In the genomic region with DNA sequence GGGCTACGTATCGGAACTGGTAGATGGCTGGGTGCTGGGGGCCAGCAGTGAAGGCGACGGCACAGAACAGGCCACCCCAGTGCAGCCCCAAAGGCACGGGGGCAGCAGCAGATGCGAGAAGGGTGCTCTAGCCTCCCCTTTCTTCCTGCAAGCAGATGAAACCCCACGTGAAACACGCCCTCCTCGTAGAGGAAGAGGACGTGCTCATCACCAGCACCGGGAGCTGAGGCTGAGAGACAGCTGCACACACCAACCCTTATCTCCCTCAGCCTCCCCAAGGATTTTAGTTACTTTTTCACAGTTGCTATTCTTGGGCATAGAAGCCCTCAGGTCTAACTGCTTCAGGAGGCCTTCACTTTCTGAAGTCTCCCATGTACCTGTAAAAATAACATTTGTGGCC, we compare ENCODE assay signal across 16 cellular contexts. TPM values are rescaled to one million over a fixed set of nuclear protein-coding genes. Genes with fewer than 3 reads are reported as not detected.
DNase-seq lines count a peak whose midpoint lies in the region; ATAC-seq and TF ChIP-seq lines count a peak whose summit lies in the region.
"Had no signal": no experiment of that assay in that cellular context is flagged by ENCODE, and none has a peak within 500 bp of the region (broad histone marks: within the 10 kb centered on the region; RNA-seq: fewer than 3 reads in every experiment).

No MANE protein-coding gene starts in this region.

- H2BK5ac ChIP-seq in neuronal stem cell (ENCODE audit: low read length): no peak overlapping the region

- H3K36me3 ChIP-seq in heart right ventricle: peaks cover 0 to 10% (median 0%) of the 10 kb centered on the region in 9 donors
- H3K36me3 ChIP-seq in neuronal stem cell (replicated peaks in 1 of 2; ENCODE audit: control insufficient read depth in 2 of 2, insufficient read depth in 2 of 2, low read length in 2 of 2): peaks cover 2 to 25% of the 10 kb centered on the region in 2 donors
- H3K36me3 ChIP-seq in upper lobe of right lung: no peaks in the 10 kb centered on the region

- H3K4me1 ChIP-seq in heart right ventricle: peaks cover 39 to 97% (median 84%) of the 10 kb centered on the region in 9 donors
- peaks cover 26 to 49% of the 10 kb centered on the region in 2 donors for H3K4me1 ChIP-seq in neuronal stem cell (ENCODE audit: control insufficient read depth in 2 of 2, insufficient read depth in 1 of 2, low read depth in 1 of 2, low read length in 2 of 2)
- H3K4me1 ChIP-seq in upper lobe of right lung: peaks cover 83% of the 10 kb centered on the region

- H3K4me3 ChIP-seq in heart right ventricle: peak overlapping the region in 6 of 10 donors; percentile 1 to 42 (median 18)
- no peak overlapping the region for H3K4me3 ChIP-seq in choroid plexus epithelial cell (ENCODE audit: low read depth, low read length)
- H3K4me3 ChIP-seq in neuronal stem cell (ENCODE audit: low read length in 2 of 2): no peak overlapping the region
- no peak overlapping the region for H3K4me3 ChIP-seq in upper lobe of right lung
- H3K4me3 ChIP-seq: mucosa of descending colon had no signal

- no peak overlapping the region for H2BK120ac ChIP-seq in neuronal stem cell (ENCODE audit: low read depth, low read length)

- H2AK5ac ChIP-seq in neuronal stem cell (ENCODE audit: low read depth, low read length): no peak overlapping the region

- H3K27me3 Mint-ChIP-seq in type B pancreatic cell: no peaks in the 10 kb centered on the region
- H3K27me3 Mint-ChIP-seq: activated naive CD8-positive, alpha-beta T cell had no signal

- no peak for DNase-seq in heart right ventricle
- no peak for DNase-seq in Right ventricle myocardium inferior (ENCODE audit: missing footprints)
- peak; percentile 70 for DNase-seq in choroid plexus epithelial cell (ENCODE audit: low read depth)
- DNase-seq in neuronal stem cell (ENCODE audit: low spot score): no peak
- DNase-seq in upper lobe of right lung: no peak
- no peak for DNase-seq in HuH-7 (ENCODE audit: low spot score)
- DNase-seq in left colon: no peak
- no peak for DNase-seq in type B pancreatic cell (ENCODE audit: extremely low spot score, unreplicated experiment)
- DNase-seq: activated CD4-positive, alpha-beta T cell treated with anti-CD3 and anti-CD28 coated beads, Interleukin-2, amount 50 U/mL, for 4 hours; DMS79; mucosa of descending colon; NCI-H1092 treated with DMSO at 0.1 percent for 48 hours; NCI-H82; SW 1271 had no signal

- H3K23ac ChIP-seq in neuronal stem cell (ENCODE audit: low read depth, low read length, poor library complexity): peak overlapping the region; percentile 52

- H3K4me1 Mint-ChIP-seq in type B pancreatic cell (ENCODE audit: unreplicated experiment): peaks cover 40% of the 10 kb centered on the region

- no peak overlapping the region for H2AFZ ChIP-seq in neuronal stem cell (ENCODE audit: low read length)

- no peak for ATAC-seq in heart right ventricle
- ATAC-seq in Right ventricle myocardium inferior: no peak
- no peak for ATAC-seq in upper lobe of right lung
- no peak for ATAC-seq in left colon
- ATAC-seq: mucosa of descending colon; stimulated activated effector memory CD8-positive, alpha-beta T cell treated with anti-CD3 and anti-CD28 coated beads, Interleukin-12 subunit alpha, Interleukin-12 subunit beta, amount 100 ng/mL, for 72 hours had no signal

- TF ChIP-seq CTCF in heart right ventricle (IDR thresholded peaks at IDR 0.05): no peak
- TF ChIP-seq CTCF in choroid plexus epithelial cell (conservative IDR thresholded peaks at IDR 0.05; ENCODE audit: low read depth, low read length): no peak
- TF ChIP-seq CTCF in upper lobe of right lung (IDR thresholded peaks at IDR 0.05): no peak
- TF ChIP-seq CTCF in type B pancreatic cell (conservative IDR thresholded peaks at IDR 0.05): no peak

- no peak overlapping the region for H2BK12ac ChIP-seq in neuronal stem cell (ENCODE audit: low read length)

- no peak overlapping the region for H3K9ac ChIP-seq in neuronal stem cell (ENCODE audit: low read depth, low read length, poor library complexity)

- no peaks in the 10 kb centered on the region for H3K27me3 ChIP-seq in heart right ventricle
- H3K27me3 ChIP-seq in neuronal stem cell (ENCODE audit: control insufficient read depth in 3 of 3, insufficient read depth in 3 of 3, low read depth in 1 of 3, low read length in 3 of 3): no peaks in the 10 kb centered on the region
- no peaks in the 10 kb centered on the region for H3K27me3 ChIP-seq in upper lobe of right lung

- no peak overlapping the region for H3K4me3 Mint-ChIP-seq in type B pancreatic cell
- H3K4me3 Mint-ChIP-seq: activated naive CD8-positive, alpha-beta T cell; stimulated activated effector memory CD8-positive, alpha-beta T cell treated with anti-CD3 and anti-CD28 coated beads, Interleukin-12 subunit alpha, Interleukin-12 subunit beta, amount 100 ng/mL, for 72 hours had no signal

- H3K9me3 Mint-ChIP-seq in type B pancreatic cell: no peaks in the 10 kb centered on the region
- H3K9me3 Mint-ChIP-seq: stimulated activated effector memory CD8-positive, alpha-beta T cell treated with anti-CD3 and anti-CD28 coated beads, Interleukin-12 subunit alpha, Interleukin-12 subunit beta, amount 100 ng/mL, for 72 hours had no signal

- no peaks in the 10 kb centered on the region for H3K9me3 ChIP-seq in heart right ventricle
- peaks cover 2 to 3% of the 10 kb centered on the region in 2 donors for H3K9me3 ChIP-seq in neuronal stem cell (replicated peaks in 1 of 2; ENCODE audit: control insufficient read depth in 2 of 2, insufficient read depth in 1 of 2, low read depth in 1 of 2, low read length in 2 of 2)
- no peaks in the 10 kb centered on the region for H3K9me3 ChIP-seq in upper lobe of right lung
- H3K9me3 ChIP-seq: mucosa of descending colon had no signal

- intact Hi-C loops in heart right ventricle (cut with DNase I): loop anchor here in 3 of 10 donors (5.0 to 10.0 kb wide), 4 partner anchors 33 to 373 kb away; a partner anchor contains a TSS
- intact Hi-C loops in Right ventricle myocardium inferior (cut with DNase I): no loop called here
- intact Hi-C loops in upper lobe of right lung (cut with DNase I): no loop called here
- intact Hi-C loops in left colon (cut with DNase I, micrococcal nuclease): no loop called here

- H3K14ac ChIP-seq in neuronal stem cell (ENCODE audit: low read length): peak overlapping the region; percentile 84

- no peak overlapping the region for H3K4me2 ChIP-seq in neuronal stem cell (ENCODE audit: insufficient read depth, low read length, poor library complexity, severe bottlenecking)

- peak overlapping the region; percentile 87 for H3K18ac ChIP-seq in neuronal stem cell (ENCODE audit: low read length)

- H3K27ac ChIP-seq in heart right ventricle (peak overlapping the region in 6 of 10 donors; percentile 22 to 79 (median 52)), neuronal stem cell (replicated peaks; ENCODE audit: low read length) (peak overlapping the region; percentile 44), upper lobe of right lung (peak overlapping the region; percentile 47)

- no peak overlapping the region for H3K4ac ChIP-seq in neuronal stem cell (ENCODE audit: low read length)

- peaks cover 34% of the 10 kb centered on the region for H3K79me1 ChIP-seq in neuronal stem cell (ENCODE audit: low read depth, low read length)

- WGBS in heart right ventricle, 2 donors: 13 to 21% methylated on average over 11 of the region's 11 CpGs
- no CpG with 5 or more reads among the region's 11 CpGs for WGBS in neuronal stem cell (ENCODE audit: extremely low coverage in 2 of 2, insufficient read length in 2 of 2, insufficient replicate concordance in 1 of 2), 2 donors

- no peak overlapping the region for H4K91ac ChIP-seq in neuronal stem cell (ENCODE audit: low read depth, low read length, poor library complexity)

- H3K27ac Mint-ChIP-seq in type B pancreatic cell: no peak overlapping the region
- H3K27ac Mint-ChIP-seq: activated naive CD8-positive, alpha-beta T cell had no signal

- no peaks in the 10 kb centered on the region for H3K36me3 Mint-ChIP-seq in type B pancreatic cell
- H3K36me3 Mint-ChIP-seq: activated naive CD8-positive, alpha-beta T cell had no signal

- H4K8ac ChIP-seq in neuronal stem cell (ENCODE audit: low read depth, low read length): no peak overlapping the region

- H2BK15ac ChIP-seq in neuronal stem cell (ENCODE audit: low read length): no peak overlapping the region

RNA-seq across cellular contexts. Expression of a gene that starts 11.9 kb away (rescaled TPM):
- total RNA-seq in heart right ventricle (10 to 100 TPM; 18.5 to 47.2 (median 25.7) TPM), Right ventricle myocardium inferior (35.3 TPM), upper lobe of right lung (40.7 TPM), left colon (10 to 100 TPM; 56.6 to 59.9 TPM), type B pancreatic cell (ENCODE audit: low replicate concordance) (30.2 and 34.0 TPM in 2 replicates)
- 10 to 100 TPM; 42.3 to 42.8 TPM for polyA plus RNA-seq in heart right ventricle
- polyA plus RNA-seq in neuronal stem cell (2013, experiment 1 of 2): 37.4 TPM
- polyA plus RNA-seq in neuronal stem cell (2013, experiment 2 of 2): 36.2 TPM

RNA-seq across cellular contexts. Expression of a gene that starts 31.9 kb away (rescaled TPM):
- total RNA-seq in heart right ventricle (10 to 100 TPM; 15.1 to 25.1 (median 22.2) TPM), Right ventricle myocardium inferior (29.1 TPM), upper lobe of right lung (37.3 TPM), left colon (10 to 100 TPM; 24.8 to 29.5 TPM), type B pancreatic cell (ENCODE audit: low replicate concordance) (37.4 and 40.7 TPM in 2 replicates)
- 10 to 100 TPM; 22.8 to 25.6 TPM for polyA plus RNA-seq in heart right ventricle
- 37.6 TPM for polyA plus RNA-seq in neuronal stem cell (2013, experiment 1 of 2)
- polyA plus RNA-seq in neuronal stem cell (2013, experiment 2 of 2): 37.2 TPM

Comparison
In these comparisons a context has a peak if more than half of its experiments do, and no peak if none do; other contexts are left out.
1. H3K4me3 ChIP-seq: peak in heart right ventricle (6 of 10); none in choroid plexus epithelial cell (single experiment), neuronal stem cell (0 of 2) and upper lobe of right lung (single experiment).
2. Peak in every context shown above with its lines, with median percentiles within 50 percentile points of each other: H3K27ac ChIP-seq.